1 cellular context compared by ENCODE assay signal in the genomic region with DNA sequence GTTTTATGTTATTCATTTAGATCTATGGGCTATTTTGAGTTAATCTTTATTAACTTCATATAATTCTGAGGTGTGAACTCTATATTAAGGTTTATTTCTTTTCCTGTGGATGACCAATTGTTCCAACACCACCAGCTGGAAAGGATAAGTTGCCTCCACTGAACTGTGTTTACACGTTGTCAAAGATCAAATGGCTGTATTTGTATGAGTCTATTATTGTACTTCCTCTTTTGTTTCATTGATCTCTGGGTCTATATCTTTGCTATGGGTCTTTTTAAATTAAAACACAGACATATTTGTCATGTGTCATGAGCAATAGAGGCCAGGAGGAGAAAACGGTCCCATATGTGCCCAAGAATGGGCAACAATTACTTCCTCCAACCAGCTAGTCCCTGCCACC.
TF ChIP-seq lines count a peak whose summit lies in the region.

No MANE protein-coding gene starts in this region.

TF ChIP-seq in HepG2, 621 proteins besides CTCF, POLR2A, EP300 and RAD21 (continued from another document and continues in another):
- TF ChIP-seq FOSL2 (CRISPR knock-in tag; IDR thresholded peaks at IDR 0.05) (0 out of 2 replicates have a peak, but pooled peaks have one; percentile 9), U2AF2 (IDR thresholded peaks at IDR 0.05; ENCODE audit: low read depth, low read length) (no peak), SAP130 (CRISPR knock-in tag; IDR thresholded peaks at IDR 0.05; ENCODE audit: low read depth) (peak; percentile 47), NRL (CRISPR knock-in tag; IDR thresholded peaks at IDR 0.05; ENCODE audit: borderline replicate concordance) (no peak), ZNF749 (CRISPR knock-in tag; IDR thresholded peaks at IDR 0.05; ENCODE audit: borderline replicate concordance) (no peak), MATR3 (CRISPR knock-in tag; IDR thresholded peaks at IDR 0.05) (no peak), TEAD2 (CRISPR knock-in tag; IDR thresholded peaks at IDR 0.05) (no peak), ZNF672 (CRISPR knock-in tag; IDR thresholded peaks at IDR 0.05) (no peak), ZNF773 (CRISPR knock-in tag; IDR thresholded peaks at IDR 0.05; ENCODE audit: borderline replicate concordance) (no peak), FOXA3 (CRISPR knock-in tag; IDR thresholded peaks at IDR 0.05) (peak; percentile 54), MTA3 (CRISPR knock-in tag; IDR thresholded peaks at IDR 0.05) (no peak), YEATS4 (CRISPR knock-in tag; IDR thresholded peaks at IDR 0.05; ENCODE audit: borderline replicate concordance) (no peak), IKZF1 (IDR thresholded peaks at IDR 0.05) (no peak), ERF (CRISPR knock-in tag; IDR thresholded peaks at IDR 0.05) (no peak), ZNF670 (CRISPR knock-in tag; IDR thresholded peaks at IDR 0.05; ENCODE audit: borderline replicate concordance) (no peak), TBX2 (CRISPR knock-in tag; IDR thresholded peaks at IDR 0.05; ENCODE audit: borderline replicate concordance) (0 out of 2 replicates have a peak, but pooled peaks have one; percentile 19), IKZF4 (CRISPR knock-in tag; IDR thresholded peaks at IDR 0.05; ENCODE audit: borderline replicate concordance, low read depth, not compliant biosample characterization) (no peak), KAT7 (CRISPR knock-in tag; IDR thresholded peaks at IDR 0.05; ENCODE audit: borderline replicate concordance) (no peak), HMG20A (CRISPR knock-in tag; IDR thresholded peaks at IDR 0.05; ENCODE audit: borderline replicate concordance) (no peak; the same call in 1 of the 2 replicates), ZFYVE20 (CRISPR knock-in tag; IDR thresholded peaks at IDR 0.05; ENCODE audit: borderline replicate concordance, low read depth) (no peak), ATF7-NPFF (CRISPR knock-in tag; IDR thresholded peaks at IDR 0.05; ENCODE audit: low read depth) (no peak), ZNF543 (CRISPR knock-in tag; IDR thresholded peaks at IDR 0.05) (no peak), HOXA5 (CRISPR knock-in tag; IDR thresholded peaks at IDR 0.05) (no peak), ZNF879 (CRISPR knock-in tag; IDR thresholded peaks at IDR 0.05) (no peak), ZSCAN21 (CRISPR knock-in tag; IDR thresholded peaks at IDR 0.05; ENCODE audit: borderline replicate concordance) (no peak), SNAPC2 (CRISPR knock-in tag; IDR thresholded peaks at IDR 0.05) (no peak), ZNF782 (CRISPR knock-in tag; IDR thresholded peaks at IDR 0.05; ENCODE audit: borderline replicate concordance) (no peak), MIXL1 (CRISPR knock-in tag; IDR thresholded peaks at IDR 0.05) (0 out of 2 replicates have a peak, but pooled peaks have one; percentile 23), ZNF253 (CRISPR knock-in tag; IDR thresholded peaks at IDR 0.05; ENCODE audit: borderline replicate concordance) (no peak), ZNF549 (CRISPR knock-in tag; IDR thresholded peaks at IDR 0.05) (no peak), CREB1 (IDR thresholded peaks at IDR 0.05) (no peak), CREB1 (CRISPR knock-in tag; IDR thresholded peaks at IDR 0.05) (peak; percentile 55; the same call in 1 of the 2 replicates), NFATC3 (CRISPR knock-in tag; IDR thresholded peaks at IDR 0.05) (no peak), GATAD2A (CRISPR knock-in tag; IDR thresholded peaks at IDR 0.05) (peak; percentile 43; the same call in 1 of the 2 replicates)
- TF ChIP-seq, protein P1, sequence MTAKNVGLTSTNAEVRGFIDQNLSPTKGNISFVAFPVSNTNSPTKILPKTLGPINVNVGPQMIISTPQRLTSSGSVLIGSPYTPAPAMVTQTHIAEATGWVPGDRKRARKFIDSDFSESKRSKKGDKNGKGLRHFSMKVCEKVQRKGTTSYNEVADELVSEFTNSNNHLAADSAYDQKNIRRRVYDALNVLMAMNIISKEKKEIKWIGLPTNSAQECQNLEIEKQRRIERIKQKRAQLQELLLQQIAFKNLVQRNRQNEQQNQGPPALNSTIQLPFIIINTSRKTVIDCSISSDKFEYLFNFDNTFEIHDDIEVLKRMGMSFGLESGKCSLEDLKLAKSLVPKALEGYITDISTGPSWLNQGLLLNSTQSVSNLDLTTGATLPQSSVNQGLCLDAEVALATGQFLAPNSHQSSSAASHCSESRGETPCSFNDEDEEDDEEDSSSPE (CRISPR knock-in tag; IDR thresholded peaks at IDR 0.05), result no peak
- TF ChIP-seq, protein P2, sequence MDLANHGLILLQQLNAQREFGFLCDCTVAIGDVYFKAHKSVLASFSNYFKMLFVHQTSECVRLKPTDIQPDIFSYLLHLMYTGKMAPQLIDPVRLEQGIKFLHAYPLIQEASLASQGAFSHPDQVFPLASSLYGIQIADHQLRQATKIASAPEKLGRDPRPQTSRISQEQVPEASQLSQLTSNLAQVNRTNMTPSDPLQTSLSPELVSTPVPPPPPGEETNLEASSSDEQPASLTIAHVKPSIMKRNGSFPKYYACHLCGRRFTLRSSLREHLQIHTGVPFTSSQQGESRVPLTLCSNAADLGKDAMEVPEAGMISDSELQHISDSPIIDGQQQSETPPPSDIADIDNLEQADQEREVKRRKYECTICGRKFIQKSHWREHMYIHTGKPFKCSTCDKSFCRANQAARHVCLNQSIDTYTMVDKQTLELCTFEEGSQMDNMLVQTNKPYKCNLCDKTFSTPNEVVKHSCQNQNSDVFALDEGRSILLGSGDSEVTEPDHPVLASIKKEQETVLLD (CRISPR knock-in tag; IDR thresholded peaks at IDR 0.05; ENCODE audit: low read depth), result no peak
- TF ChIP-seq, protein P3, sequence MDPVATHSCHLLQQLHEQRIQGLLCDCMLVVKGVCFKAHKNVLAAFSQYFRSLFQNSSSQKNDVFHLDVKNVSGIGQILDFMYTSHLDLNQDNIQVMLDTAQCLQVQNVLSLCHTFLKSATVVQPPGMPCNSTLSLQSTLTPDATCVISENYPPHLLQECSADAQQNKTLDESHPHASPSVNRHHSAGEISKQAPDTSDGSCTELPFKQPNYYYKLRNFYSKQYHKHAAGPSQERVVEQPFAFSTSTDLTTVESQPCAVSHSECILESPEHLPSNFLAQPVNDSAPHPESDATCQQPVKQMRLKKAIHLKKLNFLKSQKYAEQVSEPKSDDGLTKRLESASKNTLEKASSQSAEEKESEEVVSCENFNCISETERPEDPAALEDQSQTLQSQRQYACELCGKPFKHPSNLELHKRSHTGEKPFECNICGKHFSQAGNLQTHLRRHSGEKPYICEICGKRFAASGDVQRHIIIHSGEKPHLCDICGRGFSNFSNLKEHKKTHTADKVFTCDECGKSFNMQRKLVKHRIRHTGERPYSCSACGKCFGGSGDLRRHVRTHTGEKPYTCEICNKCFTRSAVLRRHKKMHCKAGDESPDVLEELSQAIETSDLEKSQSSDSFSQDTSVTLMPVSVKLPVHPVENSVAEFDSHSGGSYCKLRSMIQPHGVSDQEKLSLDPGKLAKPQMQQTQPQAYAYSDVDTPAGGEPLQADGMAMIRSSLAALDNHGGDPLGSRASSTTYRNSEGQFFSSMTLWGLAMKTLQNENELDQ (CRISPR knock-in tag; IDR thresholded peaks at IDR 0.05; ENCODE audit: borderline replicate concordance), result no peak
- TF ChIP-seq, protein P4, sequence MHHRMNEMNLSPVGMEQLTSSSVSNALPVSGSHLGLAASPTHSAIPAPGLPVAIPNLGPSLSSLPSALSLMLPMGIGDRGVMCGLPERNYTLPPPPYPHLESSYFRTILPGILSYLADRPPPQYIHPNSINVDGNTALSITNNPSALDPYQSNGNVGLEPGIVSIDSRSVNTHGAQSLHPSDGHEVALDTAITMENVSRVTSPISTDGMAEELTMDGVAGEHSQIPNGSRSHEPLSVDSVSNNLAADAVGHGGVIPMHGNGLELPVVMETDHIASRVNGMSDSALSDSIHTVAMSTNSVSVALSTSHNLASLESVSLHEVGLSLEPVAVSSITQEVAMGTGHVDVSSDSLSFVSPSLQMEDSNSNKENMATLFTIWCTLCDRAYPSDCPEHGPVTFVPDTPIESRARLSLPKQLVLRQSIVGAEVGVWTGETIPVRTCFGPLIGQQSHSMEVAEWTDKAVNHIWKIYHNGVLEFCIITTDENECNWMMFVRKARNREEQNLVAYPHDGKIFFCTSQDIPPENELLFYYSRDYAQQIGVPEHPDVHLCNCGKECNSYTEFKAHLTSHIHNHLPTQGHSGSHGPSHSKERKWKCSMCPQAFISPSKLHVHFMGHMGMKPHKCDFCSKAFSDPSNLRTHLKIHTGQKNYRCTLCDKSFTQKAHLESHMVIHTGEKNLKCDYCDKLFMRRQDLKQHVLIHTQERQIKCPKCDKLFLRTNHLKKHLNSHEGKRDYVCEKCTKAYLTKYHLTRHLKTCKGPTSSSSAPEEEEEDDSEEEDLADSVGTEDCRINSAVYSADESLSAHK (CRISPR knock-in tag; IDR thresholded peaks at IDR 0.05; ENCODE audit: borderline replicate concordance), result no peak
- TF ChIP-seq, protein P5, sequence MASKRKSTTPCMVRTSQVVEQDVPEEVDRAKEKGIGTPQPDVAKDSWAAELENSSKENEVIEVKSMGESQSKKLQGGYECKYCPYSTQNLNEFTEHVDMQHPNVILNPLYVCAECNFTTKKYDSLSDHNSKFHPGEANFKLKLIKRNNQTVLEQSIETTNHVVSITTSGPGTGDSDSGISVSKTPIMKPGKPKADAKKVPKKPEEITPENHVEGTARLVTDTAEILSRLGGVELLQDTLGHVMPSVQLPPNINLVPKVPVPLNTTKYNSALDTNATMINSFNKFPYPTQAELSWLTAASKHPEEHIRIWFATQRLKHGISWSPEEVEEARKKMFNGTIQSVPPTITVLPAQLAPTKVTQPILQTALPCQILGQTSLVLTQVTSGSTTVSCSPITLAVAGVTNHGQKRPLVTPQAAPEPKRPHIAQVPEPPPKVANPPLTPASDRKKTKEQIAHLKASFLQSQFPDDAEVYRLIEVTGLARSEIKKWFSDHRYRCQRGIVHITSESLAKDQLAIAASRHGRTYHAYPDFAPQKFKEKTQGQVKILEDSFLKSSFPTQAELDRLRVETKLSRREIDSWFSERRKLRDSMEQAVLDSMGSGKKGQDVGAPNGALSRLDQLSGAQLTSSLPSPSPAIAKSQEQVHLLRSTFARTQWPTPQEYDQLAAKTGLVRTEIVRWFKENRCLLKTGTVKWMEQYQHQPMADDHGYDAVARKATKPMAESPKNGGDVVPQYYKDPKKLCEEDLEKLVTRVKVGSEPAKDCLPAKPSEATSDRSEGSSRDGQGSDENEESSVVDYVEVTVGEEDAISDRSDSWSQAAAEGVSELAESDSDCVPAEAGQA (IDR thresholded peaks at IDR 0.05; ENCODE audit: low read depth), result no peak
- TF ChIP-seq, protein P5 (CRISPR knock-in tag; IDR thresholded peaks at IDR 0.05; ENCODE audit: borderline replicate concordance), result no peak
- TF ChIP-seq, protein P6, sequence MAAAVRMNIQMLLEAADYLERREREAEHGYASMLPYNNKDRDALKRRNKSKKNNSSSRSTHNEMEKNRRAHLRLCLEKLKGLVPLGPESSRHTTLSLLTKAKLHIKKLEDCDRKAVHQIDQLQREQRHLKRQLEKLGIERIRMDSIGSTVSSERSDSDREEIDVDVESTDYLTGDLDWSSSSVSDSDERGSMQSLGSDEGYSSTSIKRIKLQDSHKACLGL (CRISPR knock-in tag; IDR thresholded peaks at IDR 0.05), result no peak
- TF ChIP-seq, protein P7, sequence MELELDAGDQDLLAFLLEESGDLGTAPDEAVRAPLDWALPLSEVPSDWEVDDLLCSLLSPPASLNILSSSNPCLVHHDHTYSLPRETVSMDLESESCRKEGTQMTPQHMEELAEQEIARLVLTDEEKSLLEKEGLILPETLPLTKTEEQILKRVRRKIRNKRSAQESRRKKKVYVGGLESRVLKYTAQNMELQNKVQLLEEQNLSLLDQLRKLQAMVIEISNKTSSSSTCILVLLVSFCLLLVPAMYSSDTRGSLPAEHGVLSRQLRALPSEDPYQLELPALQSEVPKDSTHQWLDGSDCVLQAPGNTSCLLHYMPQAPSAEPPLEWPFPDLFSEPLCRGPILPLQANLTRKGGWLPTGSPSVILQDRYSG (CRISPR knock-in tag; IDR thresholded peaks at IDR 0.05), result no peak
- TF ChIP-seq, protein P8, sequence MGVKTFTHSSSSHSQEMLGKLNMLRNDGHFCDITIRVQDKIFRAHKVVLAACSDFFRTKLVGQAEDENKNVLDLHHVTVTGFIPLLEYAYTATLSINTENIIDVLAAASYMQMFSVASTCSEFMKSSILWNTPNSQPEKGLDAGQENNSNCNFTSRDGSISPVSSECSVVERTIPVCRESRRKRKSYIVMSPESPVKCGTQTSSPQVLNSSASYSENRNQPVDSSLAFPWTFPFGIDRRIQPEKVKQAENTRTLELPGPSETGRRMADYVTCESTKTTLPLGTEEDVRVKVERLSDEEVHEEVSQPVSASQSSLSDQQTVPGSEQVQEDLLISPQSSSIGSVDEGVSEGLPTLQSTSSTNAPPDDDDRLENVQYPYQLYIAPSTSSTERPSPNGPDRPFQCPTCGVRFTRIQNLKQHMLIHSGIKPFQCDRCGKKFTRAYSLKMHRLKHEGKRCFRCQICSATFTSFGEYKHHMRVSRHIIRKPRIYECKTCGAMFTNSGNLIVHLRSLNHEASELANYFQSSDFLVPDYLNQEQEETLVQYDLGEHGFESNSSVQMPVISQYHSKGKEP (CRISPR knock-in tag; IDR thresholded peaks at IDR 0.05), result no peak
- TF ChIP-seq, protein P9, sequence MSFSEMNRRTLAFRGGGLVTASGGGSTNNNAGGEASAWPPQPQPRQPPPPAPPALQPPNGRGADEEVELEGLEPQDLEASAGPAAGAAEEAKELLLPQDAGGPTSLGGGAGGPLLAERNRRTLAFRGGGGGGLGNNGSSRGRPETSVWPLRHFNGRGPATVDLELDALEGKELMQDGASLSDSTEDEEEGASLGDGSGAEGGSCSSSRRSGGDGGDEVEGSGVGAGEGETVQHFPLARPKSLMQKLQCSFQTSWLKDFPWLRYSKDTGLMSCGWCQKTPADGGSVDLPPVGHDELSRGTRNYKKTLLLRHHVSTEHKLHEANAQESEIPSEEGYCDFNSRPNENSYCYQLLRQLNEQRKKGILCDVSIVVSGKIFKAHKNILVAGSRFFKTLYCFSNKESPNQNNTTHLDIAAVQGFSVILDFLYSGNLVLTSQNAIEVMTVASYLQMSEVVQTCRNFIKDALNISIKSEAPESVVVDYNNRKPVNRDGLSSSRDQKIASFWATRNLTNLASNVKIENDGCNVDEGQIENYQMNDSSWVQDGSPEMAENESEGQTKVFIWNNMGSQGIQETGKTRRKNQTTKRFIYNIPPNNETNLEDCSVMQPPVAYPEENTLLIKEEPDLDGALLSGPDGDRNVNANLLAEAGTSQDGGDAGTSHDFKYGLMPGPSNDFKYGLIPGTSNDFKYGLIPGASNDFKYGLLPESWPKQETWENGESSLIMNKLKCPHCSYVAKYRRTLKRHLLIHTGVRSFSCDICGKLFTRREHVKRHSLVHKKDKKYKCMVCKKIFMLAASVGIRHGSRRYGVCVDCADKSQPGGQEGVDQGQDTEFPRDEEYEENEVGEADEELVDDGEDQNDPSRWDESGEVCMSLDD (CRISPR knock-in tag; IDR thresholded peaks at IDR 0.05; ENCODE audit: borderline replicate concordance), result no peak
